In the genomic region with DNA sequence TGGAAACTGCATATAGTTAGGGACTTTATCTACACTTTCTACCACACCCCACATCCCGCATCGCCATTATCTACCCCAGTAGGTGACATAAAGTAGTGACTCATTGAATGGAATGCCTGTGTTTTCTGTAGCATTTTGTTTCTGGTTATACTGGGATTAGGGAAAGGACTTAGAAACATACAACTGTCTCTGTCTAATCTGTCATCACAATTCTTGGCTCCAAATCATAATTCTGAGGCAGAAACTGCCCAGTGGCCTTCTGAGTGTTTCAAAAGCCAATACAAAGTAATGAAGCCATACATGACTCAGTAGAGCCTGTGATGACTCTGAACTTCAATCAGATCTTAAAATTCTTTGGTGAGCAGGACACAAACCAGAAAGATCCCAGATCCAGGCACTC, we compare ENCODE assay signal across 18 cellular contexts.
DNase-seq lines count a peak whose midpoint lies in the region; ATAC-seq and TF ChIP-seq lines count a peak whose summit lies in the region.
"Had no signal": no experiment of that assay in that cellular context is flagged by ENCODE, and none has a peak within 500 bp of the region (broad histone marks: within the 10 kb centered on the region; RNA-seq: fewer than 3 reads in every experiment).

No MANE protein-coding gene starts in this region.

- DNase-seq in AG08396 (ENCODE audit: low spot score) (peak; percentile 62), HT1080 (ENCODE audit: low read depth) (peak; percentile 89), amniotic stem cell (lab: John Stamatoyannopoulos, UW) (peak; percentile 16), hepatocyte (ENCODE audit: low spot score) (peak; percentile 44), SIG-M5 treated with dmso at 0.1 percent for 504 hours (lab: John Stamatoyannopoulos, UW; ENCODE audit: unreplicated experiment) (no peak), ACHN (no peak), left ventricle myocardium inferior (no peak)
- DNase-seq: activated CD4-positive, alpha-beta T cell treated with anti-CD3 and anti-CD28 coated beads for 36 hours; activated T-cell treated with anti-CD3 and anti-CD28 coated beads, Interleukin-2, amount 50 U/mL, for 48 hours; AML-193; aorta; DMS79; endodermal cell; Kasumi-1; midbrain; posterior cingulate gyrus; T-cell had no signal

- no peaks in the 10 kb centered on the region for H4K20me1 ChIP-seq in hepatocyte (ENCODE audit: insufficient read depth, poor library complexity, severe bottlenecking)

- no peak overlapping the region for H2AFZ ChIP-seq in hepatocyte

- no peak for ATAC-seq in GM19397 (IDR thresholded peaks at IDR 0.05; ENCODE audit: unreplicated experiment)
- ATAC-seq: activated CD4-positive, alpha-beta T cell treated with anti-CD3 and anti-CD28 coated beads for 36 hours; T-cell had no signal

- H3K4me1 ChIP-seq in hepatocyte (ENCODE audit: insufficient read depth) (peaks cover 12% of the 10 kb centered on the region), left ventricle myocardium inferior (no peaks in the 10 kb centered on the region)

- no peak for TF ChIP-seq CTCF in hepatocyte (IDR thresholded peaks at IDR 0.05; ENCODE audit: poor library complexity)
- no peak for TF ChIP-seq CTCF in left ventricle myocardium inferior (IDR thresholded peaks at IDR 0.05; ENCODE audit: borderline replicate concordance)

- H3K36me3 ChIP-seq in hepatocyte (replicated peaks; ENCODE audit: insufficient read depth, low read depth) (no peaks in the 10 kb centered on the region), left ventricle myocardium inferior (no peaks in the 10 kb centered on the region)

- no peaks in the 10 kb centered on the region for H3K9me3 ChIP-seq in hepatocyte (ENCODE audit: low read depth)
- H3K9me3 ChIP-seq in left ventricle myocardium inferior (replicated peaks), result no peaks in the 10 kb centered on the region

- no peaks in the 10 kb centered on the region for H3K9me2 ChIP-seq in hepatocyte (replicated peaks; ENCODE audit: insufficient read depth)

- H3K27me3 ChIP-seq in hepatocyte (no peaks in the 10 kb centered on the region), left ventricle myocardium inferior (ENCODE audit: low read depth) (no peaks in the 10 kb centered on the region)

- no peak overlapping the region for H3K4me3 ChIP-seq in hepatocyte
- H3K4me3 ChIP-seq in left ventricle myocardium inferior, result no peak overlapping the region

- H3K4me2 ChIP-seq in hepatocyte, result no peak overlapping the region

- in situ Hi-C loops in ACHN (cut with HindIII; ENCODE audit: low pct_ligation_motif_present, low pct_unique_long_range_greater_than_20kb, low sequenced_read_pairs), result no loop called here

- H3K79me2 ChIP-seq in hepatocyte, result no peaks in the 10 kb centered on the region

- H3K27ac ChIP-seq in hepatocyte, result peak overlapping the region; percentile 73
- no peak overlapping the region for H3K27ac ChIP-seq in left ventricle myocardium inferior (replicated peaks)

- WGBS in hepatocyte (ENCODE audit: low lambda C conversion rate, missing lambda C conversion rate), result 32% methylated on average over 2 of the region's 2 CpGs

- intact Hi-C loops in left ventricle myocardium inferior (cut with micrococcal nuclease), result no loop called here

Comparison
In these comparisons a context has a peak if more than half of its experiments do, and no peak if none do; other contexts are left out.
1. DNase-seq: peak in AG08396 (single experiment), HT1080 (single experiment), amniotic stem cell (single experiment) and hepatocyte (single experiment); none in SIG-M5 treated with dmso at 0.1 percent for 504 hours (single experiment), ACHN (single experiment) and left ventricle myocardium inferior (single experiment).